In the genomic region with DNA sequence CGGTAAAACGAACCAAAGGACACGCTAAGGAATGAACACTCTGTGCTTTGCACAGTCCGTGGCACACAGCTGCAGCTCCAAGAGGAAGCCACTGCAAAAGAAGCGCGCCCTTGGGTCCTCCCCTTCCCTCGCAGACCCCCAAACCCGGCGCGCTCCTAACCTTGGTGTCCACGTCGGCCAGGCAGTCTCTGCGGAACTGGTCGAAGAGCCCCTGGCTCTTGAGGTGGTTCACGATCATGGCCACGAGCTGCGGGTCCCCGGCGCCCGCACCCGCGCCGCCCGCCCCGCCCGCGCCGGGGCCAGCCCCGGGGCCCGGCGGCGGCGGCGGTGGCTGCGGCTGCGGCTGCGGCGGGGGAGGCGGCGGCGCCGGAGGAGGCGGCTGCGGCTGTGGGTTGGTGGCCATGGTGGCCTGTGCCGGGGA, we compare ENCODE assay signal across 8 cellular contexts. TPM values are rescaled to one million over a fixed set of nuclear protein-coding genes. Genes with fewer than 3 reads are reported as not detected.
DNase-seq lines count a peak whose midpoint lies in the region; ATAC-seq and TF ChIP-seq lines count a peak whose summit lies in the region.

No MANE protein-coding gene starts in this region.

- TF ChIP-seq CTCF in heart left ventricle (IDR thresholded peaks at IDR 0.05), result no peak
- TF ChIP-seq CTCF in sigmoid colon (IDR thresholded peaks at IDR 0.05), result no peak

- no peaks in the 10 kb centered on the region for H3K27me3 Mint-ChIP-seq in CD4-positive, alpha-beta memory T cell

- H3K4me1 Mint-ChIP-seq in CD4-positive, alpha-beta memory T cell, result peaks cover 36 to 63% (median 51%) of the 10 kb centered on the region in 4 donors

- H3K27ac Mint-ChIP-seq in CD4-positive, alpha-beta memory T cell, result peak overlapping the region; percentile 93 to 99 (median 98)

- H3K9me3 Mint-ChIP-seq in CD4-positive, alpha-beta memory T cell, result peaks cover 0 to 3% (median 0%) of the 10 kb centered on the region in 8 donors

- H3K4me3 ChIP-seq in CD4-positive, alpha-beta memory T cell (ENCODE audit: low read length in 2 of 2), result peak overlapping the region; percentile 70 to 95
- H3K4me3 ChIP-seq in heart left ventricle, result peak overlapping the region; percentile 45 to 99 (median 85)
- H3K4me3 ChIP-seq in sigmoid colon, result peak overlapping the region; percentile 82 to 89 (median 86)

- H3K36me3 ChIP-seq in CD4-positive, alpha-beta memory T cell (ENCODE audit: insufficient read depth, low read length), result no peaks in the 10 kb centered on the region
- no peaks in the 10 kb centered on the region for H3K36me3 ChIP-seq in heart left ventricle
- no peaks in the 10 kb centered on the region for H3K36me3 ChIP-seq in sigmoid colon

- intact Hi-C loops in CD4-positive, alpha-beta memory T cell (cut with micrococcal nuclease), result loop anchor here (1.0 kb wide), 2 partner anchors 143 to 1375 kb away; a partner anchor contains a TSS
- intact Hi-C loops in heart left ventricle (cut with DNase I) (loop anchor here in 4 of 10 donors (10.0 kb wide), 1 partner anchor 142 kb away; a partner anchor contains a TSS), sigmoid colon (cut with DNase I) (loop anchor here (10.0 kb wide), 1 partner anchor 142 kb away; a partner anchor contains a TSS)

- 0 to 2% (median 1%) methylated on average over 15 to 45 of the region's 45 CpGs for WGBS in heart left ventricle, 4 donors
- 0% methylated on average over 45 of the region's 45 CpGs for WGBS in sigmoid colon, 2 donors

- CTCF ChIA-PET in CD4-positive, alpha-beta memory T cell (lab: Charles Lee; ENCODE audit: partially characterized antibody), result interaction anchor here (3.2 kb wide), 1 partner anchor 28 kb away, joined by 42 read pairs; no protein-coding TSS in a partner anchor

- no peaks in the 10 kb centered on the region for H3K27me3 ChIP-seq in CD4-positive, alpha-beta memory T cell (ENCODE audit: insufficient read depth, low read length)
- no peaks in the 10 kb centered on the region for H3K27me3 ChIP-seq in heart left ventricle
- no peaks in the 10 kb centered on the region for H3K27me3 ChIP-seq in sigmoid colon

- POLR2A ChIA-PET in CD4-positive, alpha-beta memory T cell (lab: Charles Lee; ENCODE audit: partially characterized antibody), result interaction anchor here (1.5 to 2.6 kb wide), 2 partner anchors 27 to 1376 kb away, joined by 5 to 18 read pairs; no protein-coding TSS in a partner anchor

- peak overlapping the region; percentile 94 to 98 (median 97) for H3K4me3 Mint-ChIP-seq in CD4-positive, alpha-beta memory T cell

- peaks cover 5 to 20% of the 10 kb centered on the region in 2 donors for H3K36me3 Mint-ChIP-seq in CD4-positive, alpha-beta memory T cell

- peak overlapping the region; percentile 81 for H3K27ac ChIP-seq in CD4-positive, alpha-beta memory T cell (ENCODE audit: low read depth, low read length)
- H3K27ac ChIP-seq in heart left ventricle, result peak overlapping the region in 11 of 12 donors; percentile 86 to 99 (median 91)
- H3K27ac ChIP-seq in sigmoid colon, result peak overlapping the region; percentile 91 to 96 (median 95)

- no peak for TF ChIP-seq EP300 in sigmoid colon (IDR thresholded peaks at IDR 0.05)

- peaks cover 46% of the 10 kb centered on the region for H3K4me1 ChIP-seq in CD4-positive, alpha-beta memory T cell (ENCODE audit: insufficient read depth, low read length)
- H3K4me1 ChIP-seq in heart left ventricle (peaks cover 4 to 33% (median 27%) of the 10 kb centered on the region in 12 donors), sigmoid colon (peaks cover 0 to 39% (median 29%) of the 10 kb centered on the region in 4 donors)

- no peak for TF ChIP-seq POLR2A in heart left ventricle (IDR thresholded peaks at IDR 0.05)
- no peak for TF ChIP-seq POLR2A in sigmoid colon (IDR thresholded peaks at IDR 0.05)

- peak in 1 of 5 donors; percentile 55 for DNase-seq in CD4-positive, alpha-beta memory T cell
- peak; percentile 75 for DNase-seq in activated CD8-positive, alpha-beta memory T cell treated with anti-CD3 and anti-CD28 coated beads, Interleukin-2, amount 50 U/mL, for 48 hours
- peak in 4 of 5 donors; percentile 12 to 38 (median 28) for DNase-seq in heart left ventricle
- DNase-seq in sigmoid colon, result peak; percentile 65
- no peak for DNase-seq in NCI-H2107 (lab: John Stamatoyannopoulos, UW)
- DNase-seq in NCI-H345 (lab: John Stamatoyannopoulos, UW), result no peak

- ATAC-seq in GM19463 (IDR thresholded peaks at IDR 0.05; ENCODE audit: unreplicated experiment) (peak; percentile 25), HG03575 (IDR thresholded peaks at IDR 0.05; ENCODE audit: extremely low read depth, insufficient number of reproducible peaks, low FRiP score, unreplicated experiment) (peak; percentile 23), heart left ventricle (no peak)

- no peaks in the 10 kb centered on the region for H3K9me3 ChIP-seq in CD4-positive, alpha-beta memory T cell (ENCODE audit: control insufficient read depth in 1 of 2, low read length in 2 of 2)
- H3K9me3 ChIP-seq in heart left ventricle (no peaks in the 10 kb centered on the region), sigmoid colon (no peaks in the 10 kb centered on the region)

RNA-seq across cellular contexts. Expression of a gene that starts 0.3 kb away (rescaled TPM):
- 10 to 100 TPM; 67.8 to 72.3 TPM for total RNA-seq in CD4-positive, alpha-beta memory T cell
- 1 to 10 TPM in 1 of 2 donors, under 1 TPM in 1; 0.86 to 6.7 TPM for polyA plus RNA-seq in CD4-positive, alpha-beta memory T cell
- total RNA-seq in heart left ventricle (10 to 100 TPM; 13.9 to 29.2 (median 22.9) TPM), sigmoid colon (10 to 100 TPM; 34.3 to 46.0 (median 40.7) TPM)
- polyA plus RNA-seq in heart left ventricle (10 to 100 TPM; 10.9 to 11.8 TPM), sigmoid colon (10 to 100 TPM in 2 of 3 donors, 1 to 10 TPM in 1; 8.3 to 17.7 (median 10.8) TPM)

Comparison
In these comparisons a context has a peak if more than half of its experiments do, and no peak if none do; other contexts are left out.
1. DNase-seq: peak in activated CD8-positive, alpha-beta memory T cell treated with anti-CD3 and anti-CD28 coated beads, Interleukin-2, amount 50 U/mL, for 48 hours (single experiment), heart left ventricle (4 of 5) and sigmoid colon (single experiment); none in NCI-H2107 (single experiment) and NCI-H345 (single experiment).
2. ATAC-seq: peak in GM19463 (single experiment) and HG03575 (single experiment); none in heart left ventricle (0 of 4).
3. Peak in every context shown above with its lines, with median percentiles within 50 percentile points of each other: H3K27ac ChIP-seq and H3K4me3 ChIP-seq.